In the genomic region with DNA sequence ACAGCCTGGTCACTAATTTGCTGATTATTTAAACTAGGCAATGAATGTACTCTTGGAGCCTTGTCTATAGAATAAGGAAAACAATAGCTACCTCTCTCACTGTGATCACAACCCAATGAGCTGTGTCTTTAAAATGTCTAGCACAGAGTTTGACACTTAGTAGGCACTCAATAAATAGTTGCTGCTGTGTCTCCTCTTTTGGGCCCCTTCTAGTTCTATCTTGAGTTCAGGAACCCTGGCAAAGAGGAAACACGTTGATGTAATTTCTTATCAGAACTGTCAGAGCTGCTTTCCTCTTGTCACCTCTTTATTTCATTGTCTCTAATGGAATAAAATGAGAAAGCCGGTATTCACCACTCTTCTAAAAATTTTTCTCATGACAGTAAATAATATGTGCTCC, we compare ENCODE assay signal across 30 cellular contexts.
"Had no signal": no experiment of that assay in that cellular context is flagged by ENCODE, and none has a peak within 500 bp of the region (broad histone marks: within the 10 kb centered on the region; RNA-seq: fewer than 3 reads in every experiment).

No MANE protein-coding gene starts in this region.

- H3K9me2 ChIP-seq: SK-N-SH had no signal

- DNase-seq: activated B cell treated with CpG ODN at 0.5 μM for 24 hours; activated CD4-positive, alpha-beta memory T cell treated with anti-CD3 and anti-CD28 coated beads for 36 hours; activated CD4-positive, alpha-beta T cell treated with anti-CD3 and anti-CD28 coated beads for 4 hours; activated CD4-positive, alpha-beta T cell treated with anti-CD3 and anti-CD28 coated beads, Interleukin-2, amount 50 U/mL, for 1 hour; activated CD4-positive, CD25-positive, alpha-beta regulatory T cell treated with anti-CD3 and anti-CD28 coated beads, Interleukin-2, amount 50 U/mL, for 72 hours; activated CD8-positive, alpha-beta memory T cell treated with anti-CD3 and anti-CD28 coated beads, Interleukin-2, amount 50 U/mL, for 4 hours; activated gamma-delta T cell treated with Interleukin-2 at 50 U/mL for 16 hours; activated naive CD4-positive, alpha-beta T cell treated with anti-CD3 and anti-CD28 coated beads for 36 hours; activated T-cell treated with anti-CD3 and anti-CD28 coated beads for 4 hours; activated T-cell treated with anti-CD3 and anti-CD28 coated beads, Interleukin-2, amount 50 U/mL, for 4 hours; adrenal gland; body of pancreas; Kasumi-1; KG1; MG63; NCI-H1048; NCI-H1436; NCI-H1694; NCI-H1930; NCI-H2081 treated with DMSO at 0.1 percent for 48 hours; NCI-H226; NCI-H524 treated with DMSO at 0.1 percent for 48 hours; NK-92 treated with Interleukin-12 subunit alpha and Interleukin-12 subunit beta, amount 100 ng/mL, for 24 hours; SHP77 treated with DMSO at 0.1 percent for 48 hours; SK-N-SH; T-cell; T-helper 17 cell had no signal

- H3K36me3 ChIP-seq: adrenal gland, breast epithelium, MG63, SJSA1 had no signal

- H3K4me1 ChIP-seq: adrenal gland, body of pancreas, breast epithelium, SJSA1 had no signal

- H3K9ac ChIP-seq: SK-N-SH had no signal

- H3K27ac ChIP-seq: adrenal gland, body of pancreas, breast epithelium, SJSA1 had no signal

- H3K4me3 ChIP-seq: adrenal gland, body of pancreas, breast epithelium, MG63, SJSA1 had no signal

- ATAC-seq: activated naive CD4-positive, alpha-beta T cell treated with anti-CD3 and anti-CD28 coated beads, Interleukin-2, amount 50 U/mL, for 72 hours; activated T-cell treated with anti-CD3 and anti-CD28 coated beads, Interleukin-2, amount 50 U/mL, for 4 hours; body of pancreas; T-cell; T-helper 17 cell had no signal

- H3K27me3 ChIP-seq: adrenal gland, body of pancreas, breast epithelium, MG63, SJSA1 had no signal

- H3K4me2 ChIP-seq: SK-N-SH had no signal

- H3K9me3 ChIP-seq: adrenal gland, body of pancreas, breast epithelium, MG63, SJSA1, SK-N-SH had no signal
